Comparison of ENCODE assay signal across 19 cellular contexts in the genomic region with DNA sequence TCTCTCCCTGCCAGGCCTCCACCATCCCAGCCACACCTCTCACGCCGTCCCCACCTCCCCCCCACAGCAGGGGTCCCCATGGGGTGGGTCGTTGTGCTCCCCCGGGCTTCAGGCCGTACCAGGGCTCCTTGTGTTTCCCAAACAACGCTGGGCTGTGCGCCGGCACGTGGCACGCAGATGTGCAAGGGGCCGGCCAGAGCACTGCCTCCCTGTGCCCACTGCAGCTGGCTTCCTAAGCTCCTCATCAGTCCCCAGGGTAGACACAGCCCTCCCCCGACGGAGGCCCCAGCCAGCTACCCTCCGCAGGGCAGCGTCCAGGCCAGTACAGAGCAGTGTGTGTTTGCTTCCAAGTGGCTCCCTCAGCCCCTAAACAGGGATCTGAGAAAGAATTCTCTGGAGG. TPM values are rescaled to one million over a fixed set of nuclear protein-coding genes. Genes with fewer than 3 reads are reported as not detected.
DNase-seq lines count a peak whose midpoint lies in the region; ATAC-seq and TF ChIP-seq lines count a peak whose summit lies in the region.
"Had no signal": no experiment of that assay in that cellular context is flagged by ENCODE, and none has a peak within 500 bp of the region (broad histone marks: within the 10 kb centered on the region; RNA-seq: fewer than 3 reads in every experiment).

No MANE protein-coding gene starts in this region.

- H3K36me3 Mint-ChIP-seq in GM23338 (ENCODE audit: low read depth): peaks cover 9% of the 10 kb centered on the region; the same call in 1 of the 3 replicates

- H3K79me2 ChIP-seq in GM23338 (replicated peaks; ENCODE audit: insufficient read depth) (no peaks in the 10 kb centered on the region), GM23248 (ENCODE audit: insufficient read depth) (peaks cover 16% of the 10 kb centered on the region; the same call in 1 of the 2 replicates)

- no peak overlapping the region for H2BK120ac ChIP-seq in mesenchymal stem cell (ENCODE audit: low read depth, low read length)

- peaks cover 49% of the 10 kb centered on the region for H3K79me1 ChIP-seq in mesenchymal stem cell (replicated peaks; ENCODE audit: low read length, poor library complexity, severe bottlenecking)

- no peak overlapping the region for H2BK12ac ChIP-seq in mesenchymal stem cell (ENCODE audit: low read length in 2 of 2)

- no peak for TF ChIP-seq CTCF in GM23338 (conservative IDR thresholded peaks at IDR 0.05; ENCODE audit: low read depth in 2 of 2)
- TF ChIP-seq CTCF in adrenal gland (IDR thresholded peaks at IDR 0.05): no peak

- peaks cover 12% of the 10 kb centered on the region for H3K27me3 Mint-ChIP-seq in GM23338 (ENCODE audit: insufficient read depth, low read depth, poor library complexity)
- H3K27me3 Mint-ChIP-seq: activated CD4-positive, alpha-beta T cell treated with anti-CD3 and anti-CD28 coated beads for 36 hours; activated naive CD8-positive, alpha-beta T cell treated with anti-CD3 and anti-CD28 coated beads, Interleukin-2, amount 50 U/mL, for 24 hours; naive thymus-derived CD4-positive, alpha-beta T cell; stimulated activated memory B cell treated with anti-CD40 and anti-IgM and Interleukin-4, amounts not matched to agents 10 μg/mL and 1 μg/mL and 100 μg/mL, for 72 hours had no signal

- no peak overlapping the region for H2AFZ ChIP-seq in GM23338
- no peak overlapping the region for H2AFZ ChIP-seq in mesenchymal stem cell (ENCODE audit: low read depth, low read length)
- H2AFZ ChIP-seq in GM23248: no peak overlapping the region

- DNase-seq in GM23338 (ENCODE audit: low spot score) (no peak), mesenchymal stem cell (no peak), COR-L47 (lab: John Stamatoyannopoulos, UW) (no peak), adrenal gland (no peak), GM23248 (no peak)
- DNase-seq: activated CD4-positive, alpha-beta T cell treated with anti-CD3 and anti-CD28 coated beads for 36 hours; activated naive CD8-positive, alpha-beta T cell treated with anti-CD3 and anti-CD28 coated beads, Interleukin-2, amount 50 U/mL, for 24 hours; activated T-cell treated with anti-CD3 and anti-CD28 coated beads, Interleukin-2, amount 50 U/mL, for 1 hour; DMS79; MM.1S; naive thymus-derived CD4-positive, alpha-beta T cell; NCI-H748 treated with DMSO at 0.1 percent for 48 hours had no signal

- in situ Hi-C loops in GM23248 (cut with MboI): no loop called here

- no peak overlapping the region for H2BK15ac ChIP-seq in mesenchymal stem cell (ENCODE audit: low read depth, poor library complexity, severe bottlenecking)

- no peaks in the 10 kb centered on the region for H3K4me1 ChIP-seq in GM23338 (ENCODE audit: insufficient read depth)
- H3K4me1 ChIP-seq in mesenchymal stem cell (ENCODE audit: control insufficient read depth, insufficient read depth, low read depth, low read length): peaks cover 42% of the 10 kb centered on the region
- H3K4me1 ChIP-seq in skeletal muscle tissue (ENCODE audit: control insufficient read depth in 3 of 3, insufficient read depth in 3 of 3, low read length in 3 of 3): peaks cover 92 to 99% (median 98%) of the 10 kb centered on the region in 3 donors
- peaks cover 26 to 41% of the 10 kb centered on the region in 2 donors for H3K4me1 ChIP-seq in adrenal gland (replicated peaks in 1 of 2)
- H3K4me1 ChIP-seq in GM23248 (ENCODE audit: insufficient read depth): no peaks in the 10 kb centered on the region

- no peak overlapping the region for H4K8ac ChIP-seq in mesenchymal stem cell (ENCODE audit: low read length)

- peak overlapping the region; percentile 28 for H2AK5ac ChIP-seq in mesenchymal stem cell (ENCODE audit: low read length, severe bottlenecking)

- TF ChIP-seq POLR2A in adrenal gland (IDR thresholded peaks at IDR 0.05): no peak

- H3K23ac ChIP-seq in mesenchymal stem cell (ENCODE audit: low read length in 2 of 2): no peak overlapping the region

- H3K9me3 Mint-ChIP-seq in GM23338: no peaks in the 10 kb centered on the region; the same call in 2 of the 3 replicates
- H3K9me3 Mint-ChIP-seq: activated naive CD8-positive, alpha-beta T cell treated with anti-CD3 and anti-CD28 coated beads, Interleukin-2, amount 50 U/mL, for 24 hours; naive thymus-derived CD4-positive, alpha-beta T cell; stimulated activated memory B cell treated with anti-CD40 and anti-IgM and Interleukin-4, amounts not matched to agents 10 μg/mL and 1 μg/mL and 100 μg/mL, for 72 hours; T-helper 1 cell treated with Interleukin-12 subunit alpha and Interleukin-12 subunit beta and Interleukin-4 antibody, amounts not matched to agents 30 μg/mL and 1 μg/mL, for 36 hours had no signal

- no peaks in the 10 kb centered on the region for H4K20me1 ChIP-seq in GM23338 (replicated peaks; ENCODE audit: insufficient read depth)
- no peaks in the 10 kb centered on the region for H4K20me1 ChIP-seq in GM23248 (ENCODE audit: insufficient read depth)

- no peaks in the 10 kb centered on the region for H3K27me3 ChIP-seq in GM23338 (ENCODE audit: insufficient read depth)
- H3K27me3 ChIP-seq in mesenchymal stem cell (ENCODE audit: control insufficient read depth in 1 of 2, insufficient read depth in 1 of 2, low read length in 2 of 2): no peaks in the 10 kb centered on the region
- H3K27me3 ChIP-seq in skeletal muscle tissue (ENCODE audit: control insufficient read depth in 3 of 3, insufficient read depth in 3 of 3, low read length in 3 of 3): no peaks in the 10 kb centered on the region
- H3K27me3 ChIP-seq in adrenal gland: no peaks in the 10 kb centered on the region
- H3K27me3 ChIP-seq in GM23248 (replicated peaks; ENCODE audit: insufficient read depth): no peaks in the 10 kb centered on the region

- peaks cover 10% of the 10 kb centered on the region; the same call in 2 of the 3 replicates for H3K4me1 Mint-ChIP-seq in GM23338

- WGBS in mesenchymal stem cell: 79% methylated on average over 15 of the region's 15 CpGs
- 69 to 89% (median 82%) methylated on average over 6 to 15 of the region's 15 CpGs for WGBS in adrenal gland, 4 donors
- 27 to 32% methylated on average over 15 of the region's 15 CpGs for WGBS in GM23248 (ENCODE audit: low coverage in 1 of 2, low lambda C conversion rate in 2 of 2, missing lambda C conversion rate in 2 of 2), 2 experiments

- H3K4me2 ChIP-seq in GM23338 (no peak overlapping the region), mesenchymal stem cell (ENCODE audit: low read length, poor library complexity, severe bottlenecking) (no peak overlapping the region), GM23248 (ENCODE audit: unreplicated experiment) (no peak overlapping the region)

- ATAC-seq in GM23338 (peak; percentile 26; the same call in 2 of the 3 replicates), GM19328 (IDR thresholded peaks at IDR 0.05; ENCODE audit: unreplicated experiment) (no peak)
- ATAC-seq: activated CD4-positive, alpha-beta T cell treated with anti-CD3 and anti-CD28 coated beads for 36 hours; activated naive CD8-positive, alpha-beta T cell treated with anti-CD3 and anti-CD28 coated beads, Interleukin-2, amount 50 U/mL, for 24 hours; left lobe of liver; naive thymus-derived CD4-positive, alpha-beta T cell; stimulated activated memory B cell treated with anti-CD40 and anti-IgM and Interleukin-4, amounts not matched to agents 10 μg/mL and 1 μg/mL and 100 μg/mL, for 72 hours had no signal

- no peaks in the 10 kb centered on the region for H3K9me3 ChIP-seq in mesenchymal stem cell (ENCODE audit: control insufficient read depth, low read length)
- no peaks in the 10 kb centered on the region for H3K9me3 ChIP-seq in skeletal muscle tissue (ENCODE audit: control insufficient read depth in 3 of 3, low read length in 3 of 3)
- no peaks in the 10 kb centered on the region for H3K9me3 ChIP-seq in adrenal gland (replicated peaks in 1 of 3)
- H3K9me3 ChIP-seq in GM23248 (ENCODE audit: low read depth): no peaks in the 10 kb centered on the region

- H3K4me3 ChIP-seq in GM23338 (no peak overlapping the region), mesenchymal stem cell (ENCODE audit: insufficient read depth in 1 of 2, low read depth in 1 of 2, low read length in 2 of 2) (no peak overlapping the region), skeletal muscle tissue (ENCODE audit: low read length in 3 of 3) (no peak overlapping the region), adrenal gland (no peak overlapping the region), GM23248 (no peak overlapping the region)

- H3K36me3 ChIP-seq in GM23338 (ENCODE audit: insufficient read depth) (no peaks in the 10 kb centered on the region), mesenchymal stem cell (ENCODE audit: control insufficient read depth in 1 of 2, insufficient read depth in 2 of 2, low read depth in 1 of 2, low read length in 2 of 2) (peaks cover 27 to 83% of the 10 kb centered on the region in 2 experiments), skeletal muscle tissue (ENCODE audit: control insufficient read depth in 3 of 3, insufficient read depth in 3 of 3, low read length in 3 of 3) (peaks cover 26 to 33% (median 30%) of the 10 kb centered on the region in 3 donors), adrenal gland (replicated peaks in 1 of 2) (peaks cover 0 to 13% of the 10 kb centered on the region in 2 donors), GM23248 (ENCODE audit: low read depth) (no peaks in the 10 kb centered on the region)

- no peak overlapping the region for H2BK5ac ChIP-seq in mesenchymal stem cell (ENCODE audit: low read depth, low read length, poor library complexity, severe bottlenecking)

- H3K27ac ChIP-seq in GM23338 (ENCODE audit: low read depth) (no peak overlapping the region), cingulate gyrus (ENCODE audit: low read depth, low read length) (peak overlapping the region; percentile 98), mesenchymal stem cell (ENCODE audit: low read length, poor library complexity, severe bottlenecking) (no peak overlapping the region), skeletal muscle tissue (ENCODE audit: low read depth, low read length) (peak overlapping the region; percentile 86), adrenal gland (peak overlapping the region in 2 of 5 donors; percentile 41 to 72), GM23248 (no peak overlapping the region)
- H3K27ac ChIP-seq: C4-2B had no signal

- peak overlapping the region; percentile 8 for H4K91ac ChIP-seq in mesenchymal stem cell (ENCODE audit: low read length)

- no peak overlapping the region for H3K18ac ChIP-seq in mesenchymal stem cell (ENCODE audit: low read depth in 1 of 2, low read length in 2 of 2)

- H3K9me2 ChIP-seq in GM23338 (ENCODE audit: insufficient read depth) (no peaks in the 10 kb centered on the region), GM23248 (ENCODE audit: insufficient read depth) (no peaks in the 10 kb centered on the region)

- H3K9ac ChIP-seq in mesenchymal stem cell (ENCODE audit: low read length) (peak overlapping the region; percentile 4), skeletal muscle tissue (ENCODE audit: low read depth in 1 of 3, low read length in 3 of 3) (peak overlapping the region; percentile 51 to 82 (median 56)), GM23248 (no peak overlapping the region)

- no peak overlapping the region for H3K4me3 Mint-ChIP-seq in GM23338
- H3K4me3 Mint-ChIP-seq: activated CD4-positive, alpha-beta T cell treated with anti-CD3 and anti-CD28 coated beads for 36 hours; activated naive CD8-positive, alpha-beta T cell treated with anti-CD3 and anti-CD28 coated beads, Interleukin-2, amount 50 U/mL, for 24 hours; naive thymus-derived CD4-positive, alpha-beta T cell; stimulated activated memory B cell treated with anti-CD40 and anti-IgM and Interleukin-4, amounts not matched to agents 10 μg/mL and 1 μg/mL and 100 μg/mL, for 72 hours; T-helper 1 cell treated with Interleukin-12 subunit alpha and Interleukin-12 subunit beta and Interleukin-4 antibody, amounts not matched to agents 30 μg/mL and 1 μg/mL, for 36 hours had no signal

- no peaks in the 10 kb centered on the region for H3F3A ChIP-seq in GM23338 (replicated peaks; ENCODE audit: low read depth)
- no peaks in the 10 kb centered on the region for H3F3A ChIP-seq in GM23248 (ENCODE audit: insufficient read depth)

- peak overlapping the region; percentile 75; the same call in 1 of the 2 replicates for H3K27ac Mint-ChIP-seq in GM23338
- H3K27ac Mint-ChIP-seq: activated CD4-positive, alpha-beta T cell treated with anti-CD3 and anti-CD28 coated beads for 36 hours; activated naive CD8-positive, alpha-beta T cell treated with anti-CD3 and anti-CD28 coated beads, Interleukin-2, amount 50 U/mL, for 24 hours; T-helper 1 cell treated with Interleukin-12 subunit alpha and Interleukin-12 subunit beta and Interleukin-4 antibody, amounts not matched to agents 30 μg/mL and 1 μg/mL, for 36 hours had no signal

- intact Hi-C loops in adrenal gland (cut with DNase I): loop anchor here in 1 of 2 donors (10.0 kb wide), 1 partner anchor 72 kb away; no protein-coding TSS in a partner anchor

- H3K14ac ChIP-seq in mesenchymal stem cell (ENCODE audit: low read length in 2 of 2): no peak overlapping the region

- peak overlapping the region in 1 of 2 experiments; percentile 42 for H3K4ac ChIP-seq in mesenchymal stem cell (ENCODE audit: low read depth in 1 of 2, low read length in 2 of 2)

RNA-seq across cellular contexts. Expression of a gene that starts 34.0 kb away (rescaled TPM):
- 52.7 and 56.4 TPM in 2 replicates for total RNA-seq in GM23338 (2014; rRNA removed; shearing (Covaris generic))
- polyA plus RNA-seq in GM23338 (2016; fragmentation: Nextera tagmentation; extraction: Ambion mirVana): 30.0 and 30.1 TPM in 2 replicates
- polyA plus RNA-seq in mesenchymal stem cell (2013, experiment 1 of 2): 61.3 TPM
- 58.6 TPM for polyA plus RNA-seq in mesenchymal stem cell (2013, experiment 2 of 2)
- 597 TPM for total RNA-seq in skeletal muscle tissue
- total RNA-seq in adrenal gland: 100 to 1,000 TPM in 7 of 8 donors, 10 to 100 TPM in 1; 84.0 to 207 (median 134) TPM
- polyA plus RNA-seq in adrenal gland: 100 to 1,000 TPM in 1 of 3 donors, 10 to 100 TPM in 2; 80.3 to 113 (median 97.5) TPM
- total RNA-seq in GM23248 (2014; rRNA removed; shearing (Covaris generic)): 33.0 and 33.1 TPM in 2 replicates
- polyA plus RNA-seq in GM23248 (2016; fragmentation: Nextera tagmentation; extraction: Ambion mirVana): 23.9 and 24.3 TPM in 2 replicates

Comparison
In these comparisons a context has a peak if more than half of its experiments do, and no peak if none do; other contexts are left out.
1. H3K27ac ChIP-seq: peak in cingulate gyrus (single experiment) and skeletal muscle tissue (single experiment); none in GM23338 (single experiment), mesenchymal stem cell (single experiment) and GM23248 (single experiment).